ENCODE assay signal across 26 cellular contexts in genomic region chr4:6054162-6054922, GRCh38. TPM values are rescaled to one million over a fixed set of nuclear protein-coding genes. Genes with fewer than 3 reads are reported as not detected.
"Had no signal": no experiment of that assay in that cellular context is flagged by ENCODE, and none has a peak within 500 bp of the region (broad histone marks: within the 10 kb centered on the region; RNA-seq: fewer than 3 reads in every experiment).

No MANE protein-coding gene starts in this region.

- H3K9me3 ChIP-seq: SJSA1 had no signal

- DNase-seq: activated CD4-positive, alpha-beta memory T cell treated with anti-CD3 and anti-CD28 coated beads, Interleukin-2, amount 10 ng/mL, durations not matched to agents 7 days and 5 days; activated CD4-positive, alpha-beta T cell treated with anti-CD3 and anti-CD28 coated beads, Interleukin-2, amount 50 U/mL, for 1 hour; activated CD4-positive, CD25-positive, alpha-beta regulatory T cell; activated gamma-delta T cell; activated naive CD4-positive, alpha-beta T cell treated with anti-CD3 and anti-CD28 coated beads for 36 hours; activated T-cell treated with anti-CD3 and anti-CD28 coated beads for 4 hours; activated T-cell treated with anti-CD3 and anti-CD28 coated beads, Interleukin-2, amount 50 U/mL, for 48 hours; amygdala; brain microvascular endothelial cell; Karpas-422; NCI-H1105 treated with DMSO at 0.1 percent for 48 hours; NCI-H1436 treated with DMSO at 0.1 percent for 48 hours; NCI-H187; NCI-H446; NCI-H524; PC-3; SHP77; T-helper 17 cell; T-helper 9 cell had no signal

- H3K27ac ChIP-seq: brain microvascular endothelial cell, cardiac muscle cell, SJSA1 had no signal

- H3K4me1 ChIP-seq: SJSA1 had no signal

- H3K4me3 ChIP-seq: cardiac muscle cell, SJSA1 had no signal

- H3K4me1 Mint-ChIP-seq: activated T-helper 17 cell treated with anti-CD3 and anti-CD28 coated beads, Interleukin-2, amount 50 U/mL, for 72 hours had no signal

- H3K27me3 Mint-ChIP-seq: activated CD4-positive, alpha-beta memory T cell treated with anti-CD3 and anti-CD28 coated beads, Interleukin-2, amount 10 ng/mL, durations not matched to agents 7 days and 5 days; activated T-helper 17 cell treated with anti-CD3 and anti-CD28 coated beads, Interleukin-2, amount 50 U/mL, for 72 hours; T-helper 17 cell had no signal

- H3K4me3 Mint-ChIP-seq: activated CD4-positive, alpha-beta memory T cell treated with anti-CD3 and anti-CD28 coated beads, Interleukin-2, amount 10 ng/mL, durations not matched to agents 7 days and 5 days; activated naive CD4-positive, alpha-beta T cell treated with anti-CD3 and anti-CD28 coated beads for 36 hours; activated naive CD8-positive, alpha-beta T cell; activated T-helper 17 cell treated with anti-CD3 and anti-CD28 coated beads, Interleukin-2, amount 50 U/mL, for 72 hours; T-helper 17 cell had no signal

- ATAC-seq: activated T-helper 17 cell treated with anti-CD3 and anti-CD28 coated beads, Interleukin-2, amount 50 U/mL, for 72 hours; PC-3; SK-N-SH treated with all-trans-retinoic acid at 6 μM for 48 hours; T-helper 17 cell had no signal

- H3K27ac Mint-ChIP-seq: activated CD4-positive, alpha-beta memory T cell treated with anti-CD3 and anti-CD28 coated beads, Interleukin-2, amount 10 ng/mL, durations not matched to agents 7 days and 5 days; activated naive CD4-positive, alpha-beta T cell treated with anti-CD3 and anti-CD28 coated beads for 36 hours; activated naive CD8-positive, alpha-beta T cell; activated T-helper 17 cell treated with anti-CD3 and anti-CD28 coated beads, Interleukin-2, amount 50 U/mL, for 72 hours; T-helper 17 cell had no signal

- H3K27me3 ChIP-seq: brain microvascular endothelial cell, cardiac muscle cell, SJSA1 had no signal

- FAIRE-seq: RCC 7860, TTC549 had no signal

RNA-seq across cellular contexts. Expression of gene C4orf50, which starts 36.1 kb away (rescaled TPM):
- total RNA-seq: activated naive CD4-positive, alpha-beta T cell treated with anti-CD3 and anti-CD28 coated beads for 36 hours; PC-3; SJSA1 had no signal
- polyA plus RNA-seq: cardiac muscle cell had no signal
